17 cellular contexts compared by ENCODE assay signal in genomic region chr6:67175091-67175490, GRCh38.
DNase-seq lines count a peak whose midpoint lies in the region; ATAC-seq and TF ChIP-seq lines count a peak whose summit lies in the region.
"Had no signal": no experiment of that assay in that cellular context is flagged by ENCODE, and none has a peak within 500 bp of the region (broad histone marks: within the 10 kb centered on the region; RNA-seq: fewer than 3 reads in every experiment).

No MANE protein-coding gene starts in this region.

- H3F3A ChIP-seq in GM23338 (replicated peaks; ENCODE audit: low read depth) (no peaks in the 10 kb centered on the region), SU-DHL-6 (ENCODE audit: insufficient read depth) (no peaks in the 10 kb centered on the region)

- no peaks in the 10 kb centered on the region for H3K9me2 ChIP-seq in GM23338 (ENCODE audit: insufficient read depth)
- no peaks in the 10 kb centered on the region for H3K9me2 ChIP-seq in Karpas-422 (replicated peaks; ENCODE audit: insufficient read depth, low read length)
- H3K9me2 ChIP-seq in SU-DHL-6 (replicated peaks; ENCODE audit: insufficient read depth, low read length) = no peaks in the 10 kb centered on the region

- H4K20me1 ChIP-seq in GM23338 (replicated peaks; ENCODE audit: insufficient read depth) (no peaks in the 10 kb centered on the region), Karpas-422 (ENCODE audit: insufficient read depth, low read depth, low read length) (no peaks in the 10 kb centered on the region), SU-DHL-6 (ENCODE audit: low read depth, low read length) (no peaks in the 10 kb centered on the region)
- H4K20me1 ChIP-seq: BLaER1 had no signal

- WGBS in endodermal cell (ENCODE audit: insufficient coverage in 1 of 2, insufficient read length in 1 of 2), 2 experiments = 86 to 100% methylated on average over 1 of the region's 1 CpG

- H3K4me1 ChIP-seq in GM23338 (ENCODE audit: insufficient read depth) = no peaks in the 10 kb centered on the region
- H3K4me1 ChIP-seq in Karpas-422 (ENCODE audit: low read length) = peaks cover 6% of the 10 kb centered on the region; the same call in 1 of the 2 replicates
- no peaks in the 10 kb centered on the region for H3K4me1 ChIP-seq in endodermal cell (ENCODE audit: control insufficient read depth, insufficient read depth, low read length)
- H3K4me1 ChIP-seq: BLaER1 had no signal

- H3K27me3 Mint-ChIP-seq in GM23338 (ENCODE audit: insufficient read depth, low read depth, poor library complexity) (no peaks in the 10 kb centered on the region), endodermal cell (ENCODE audit: insufficient read depth) (no peaks in the 10 kb centered on the region)
- H3K27me3 Mint-ChIP-seq in activated naive CD8-positive, alpha-beta T cell treated with anti-CD3 and anti-CD28 coated beads, Interleukin-2, amount 50 U/mL, for 24 hours = no peaks in the 10 kb centered on the region
- no peaks in the 10 kb centered on the region for H3K27me3 Mint-ChIP-seq in activated naive CD4-positive, alpha-beta T cell treated with anti-CD3 and anti-CD28 coated beads, Interleukin-2, amount 10 ng/mL, durations not matched to agents 7 days and 5 days
- H3K27me3 Mint-ChIP-seq: B cell; CD4-positive, CD25-positive, alpha-beta regulatory T cell had no signal

- H3K27ac Mint-ChIP-seq in GM23338 (0 out of 2 replicates have a peak overlapping the region, but pooled peaks have one; percentile 61), endodermal cell (no peak overlapping the region)
- no peak overlapping the region for H3K27ac Mint-ChIP-seq in activated naive CD8-positive, alpha-beta T cell treated with anti-CD3 and anti-CD28 coated beads, Interleukin-2, amount 50 U/mL, for 24 hours
- no peak overlapping the region for H3K27ac Mint-ChIP-seq in activated naive CD4-positive, alpha-beta T cell treated with anti-CD3 and anti-CD28 coated beads, Interleukin-2, amount 10 ng/mL, durations not matched to agents 7 days and 5 days
- H3K27ac Mint-ChIP-seq: B cell; CD4-positive, CD25-positive, alpha-beta regulatory T cell; CD8-positive, alpha-beta T cell had no signal

- H3K36me3 Mint-ChIP-seq in GM23338 (ENCODE audit: low read depth) (no peaks in the 10 kb centered on the region), endodermal cell (ENCODE audit: low read depth) (no peaks in the 10 kb centered on the region)
- no peaks in the 10 kb centered on the region for H3K36me3 Mint-ChIP-seq in activated naive CD8-positive, alpha-beta T cell treated with anti-CD3 and anti-CD28 coated beads, Interleukin-2, amount 50 U/mL, for 24 hours (ENCODE audit: low read depth)
- no peaks in the 10 kb centered on the region for H3K36me3 Mint-ChIP-seq in activated naive CD4-positive, alpha-beta T cell treated with anti-CD3 and anti-CD28 coated beads, Interleukin-2, amount 10 ng/mL, durations not matched to agents 7 days and 5 days
- H3K36me3 Mint-ChIP-seq: CD4-positive, CD25-positive, alpha-beta regulatory T cell; CD8-positive, alpha-beta T cell had no signal

- TF ChIP-seq CTCF in GM23338 (conservative IDR thresholded peaks at IDR 0.05; ENCODE audit: low read depth in 2 of 2) (no peak), SU-DHL-6 (IDR thresholded peaks at IDR 0.05; ENCODE audit: insufficient read depth, low read length, poor library complexity, severe bottlenecking) (no peak), endodermal cell (conservative IDR thresholded peaks at IDR 0.05) (no peak)

- H3K4me3 Mint-ChIP-seq in GM23338 = no peak overlapping the region
- H3K4me3 Mint-ChIP-seq in activated naive CD8-positive, alpha-beta T cell treated with anti-CD3 and anti-CD28 coated beads, Interleukin-2, amount 50 U/mL, for 24 hours = no peak overlapping the region
- H3K4me3 Mint-ChIP-seq in endodermal cell = no peak overlapping the region
- no peak overlapping the region for H3K4me3 Mint-ChIP-seq in activated naive CD4-positive, alpha-beta T cell treated with anti-CD3 and anti-CD28 coated beads, Interleukin-2, amount 10 ng/mL, durations not matched to agents 7 days and 5 days
- H3K4me3 Mint-ChIP-seq: B cell; CD4-positive, CD25-positive, alpha-beta regulatory T cell; CD8-positive, alpha-beta T cell had no signal

- H3K4me3 ChIP-seq in GM23338 (no peak overlapping the region), Karpas-422 (ENCODE audit: low read length) (no peak overlapping the region), SU-DHL-6 (ENCODE audit: insufficient read depth, low read length, poor library complexity, severe bottlenecking) (no peak overlapping the region), endodermal cell (ENCODE audit: low read length) (no peak overlapping the region)
- H3K4me3 ChIP-seq: BLaER1 had no signal

- H3K4me1 Mint-ChIP-seq in GM23338 = peaks cover 4% of the 10 kb centered on the region; the same call in 2 of the 3 replicates
- H3K4me1 Mint-ChIP-seq in activated naive CD8-positive, alpha-beta T cell treated with anti-CD3 and anti-CD28 coated beads, Interleukin-2, amount 50 U/mL, for 24 hours = no peaks in the 10 kb centered on the region
- no peaks in the 10 kb centered on the region for H3K4me1 Mint-ChIP-seq in endodermal cell
- no peaks in the 10 kb centered on the region for H3K4me1 Mint-ChIP-seq in activated naive CD4-positive, alpha-beta T cell treated with anti-CD3 and anti-CD28 coated beads, Interleukin-2, amount 10 ng/mL, durations not matched to agents 7 days and 5 days
- H3K4me1 Mint-ChIP-seq: B cell; CD4-positive, CD25-positive, alpha-beta regulatory T cell had no signal

- no peak overlapping the region for H3K27ac ChIP-seq in GM23338 (ENCODE audit: low read depth)
- H3K27ac ChIP-seq in Karpas-422 (ENCODE audit: low read length) = no peak overlapping the region
- no peak overlapping the region for H3K27ac ChIP-seq in SU-DHL-6 (ENCODE audit: low read depth, low read length)
- H3K27ac ChIP-seq in endodermal cell (ENCODE audit: low read depth, low read length) = no peak overlapping the region
- H3K27ac ChIP-seq: BLaER1, C4-2B had no signal

- CTCF ChIA-PET in activated naive CD4-positive, alpha-beta T cell treated with anti-CD3 and anti-CD28 coated beads, Interleukin-2, amount 10 ng/mL, durations not matched to agents 7 days and 5 days (lab: Charles Lee) = no interaction called here

- H3K27me3 ChIP-seq in GM23338 (ENCODE audit: insufficient read depth) (no peaks in the 10 kb centered on the region), Karpas-422 (ENCODE audit: low read length) (no peaks in the 10 kb centered on the region), SU-DHL-6 (ENCODE audit: low read length) (no peaks in the 10 kb centered on the region), endodermal cell (ENCODE audit: control insufficient read depth, insufficient read depth, low read length, poor library complexity, severe bottlenecking) (no peaks in the 10 kb centered on the region)
- H3K27me3 ChIP-seq: BLaER1 had no signal

- H3K9me3 ChIP-seq in Karpas-422 (ENCODE audit: low read length) (no peaks in the 10 kb centered on the region), SU-DHL-6 (ENCODE audit: insufficient read depth, low read length) (no peaks in the 10 kb centered on the region), endodermal cell (ENCODE audit: control insufficient read depth, low read length) (no peaks in the 10 kb centered on the region)
- H3K9me3 ChIP-seq: BLaER1 had no signal

- ATAC-seq in GM23338 = no peak
- ATAC-seq in activated naive CD8-positive, alpha-beta T cell treated with anti-CD3 and anti-CD28 coated beads, Interleukin-2, amount 50 U/mL, for 24 hours = no peak
- ATAC-seq: CD8-positive, alpha-beta T cell had no signal

- H2AFZ ChIP-seq in GM23338 (no peak overlapping the region), Karpas-422 (ENCODE audit: low read length) (peak overlapping the region; percentile 74), SU-DHL-6 (ENCODE audit: low read depth, low read length, severe bottlenecking) (peak overlapping the region; percentile 73)

- no peaks in the 10 kb centered on the region; the same call in 2 of the 3 replicates for H3K9me3 Mint-ChIP-seq in GM23338
- peaks cover 6% of the 10 kb centered on the region for H3K9me3 Mint-ChIP-seq in activated naive CD8-positive, alpha-beta T cell treated with anti-CD3 and anti-CD28 coated beads, Interleukin-2, amount 50 U/mL, for 24 hours
- H3K9me3 Mint-ChIP-seq in endodermal cell = no peaks in the 10 kb centered on the region
- H3K9me3 Mint-ChIP-seq in activated naive CD4-positive, alpha-beta T cell treated with anti-CD3 and anti-CD28 coated beads, Interleukin-2, amount 10 ng/mL, durations not matched to agents 7 days and 5 days = peaks cover 1% of the 10 kb centered on the region

- H3K79me2 ChIP-seq in GM23338 (replicated peaks; ENCODE audit: insufficient read depth) (no peaks in the 10 kb centered on the region), Karpas-422 (ENCODE audit: low read length) (no peaks in the 10 kb centered on the region), SU-DHL-6 (ENCODE audit: insufficient read depth, low read length) (no peaks in the 10 kb centered on the region)

- H3K9ac ChIP-seq in Karpas-422 (ENCODE audit: low read length) (no peak overlapping the region), SU-DHL-6 (ENCODE audit: low read length) (no peak overlapping the region), endodermal cell (ENCODE audit: extremely low read depth, low read length, poor library complexity, severe bottlenecking) (no peak overlapping the region)
- H3K9ac ChIP-seq: BLaER1 had no signal

- H3K36me3 ChIP-seq in GM23338 (ENCODE audit: insufficient read depth) = no peaks in the 10 kb centered on the region
- no peaks in the 10 kb centered on the region for H3K36me3 ChIP-seq in Karpas-422 (ENCODE audit: insufficient read depth, low read length)
- H3K36me3 ChIP-seq in SU-DHL-6 (ENCODE audit: low read length) = no peaks in the 10 kb centered on the region
- H3K36me3 ChIP-seq in endodermal cell (ENCODE audit: control insufficient read depth, insufficient read depth, low read length) = no peaks in the 10 kb centered on the region
- H3K36me3 ChIP-seq: BLaER1 had no signal

- DNase-seq in GM23338 (ENCODE audit: low spot score) = no peak
- DNase-seq in Karpas-422 = no peak
- DNase-seq in activated naive CD8-positive, alpha-beta T cell treated with anti-CD3 and anti-CD28 coated beads, Interleukin-2, amount 50 U/mL, for 24 hours = no peak
- no peak for DNase-seq in endodermal cell
- DNase-seq in activated naive CD4-positive, alpha-beta T cell treated with anti-CD3 and anti-CD28 coated beads, Interleukin-2, amount 10 ng/mL, durations not matched to agents 7 days and 5 days = no peak
- DNase-seq: Calu3; CD4-positive, CD25-positive, alpha-beta regulatory T cell; CD8-positive, alpha-beta T cell; DMS53; DMS79 treated with DMSO at 0.1 percent for 48 hours; GF-D8; GOT3; HCEC 1CT had no signal

- H3K4me2 ChIP-seq in GM23338 = no peak overlapping the region
- H3K4me2 ChIP-seq in Karpas-422 (ENCODE audit: low read depth, low read length, poor library complexity, severe bottlenecking) = no peak overlapping the region
- H3K4me2 ChIP-seq in SU-DHL-6 (ENCODE audit: low read depth, low read length, poor library complexity, severe bottlenecking) = no peak overlapping the region
- H3K4me2 ChIP-seq: BLaER1 had no signal

TF ChIP-seq in GM23338, 12 proteins besides CTCF, POLR2A, EP300 and RAD21 (continues in another document):
- TF ChIP-seq CREB1 (CRISPR knock-in tag; IDR thresholded peaks at IDR 0.05; ENCODE audit: low read depth) (no peak), STAT1 (IDR thresholded peaks at IDR 0.05; ENCODE audit: unreplicated experiment) (no peak)
